In the genomic region with DNA sequence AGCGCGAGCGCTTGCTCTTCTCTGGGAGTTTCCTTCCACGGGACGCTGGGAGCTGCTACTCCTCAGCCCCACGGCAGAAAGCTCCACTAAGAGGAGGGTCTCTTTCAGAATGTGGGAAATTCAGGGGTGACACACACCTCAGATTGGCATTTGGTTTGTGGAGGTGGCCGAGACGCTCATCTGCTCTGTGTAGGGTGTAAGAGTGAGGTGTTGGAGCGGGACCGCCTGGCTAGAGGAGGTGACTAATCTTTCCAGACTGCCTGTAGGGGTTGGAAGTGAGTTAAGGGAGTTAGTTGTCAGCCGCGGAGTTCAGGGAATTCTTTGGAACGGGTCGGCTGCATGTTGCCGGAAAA, we compare ENCODE assay signal across 8 cellular contexts. TPM values are rescaled to one million over a fixed set of nuclear protein-coding genes. Genes with fewer than 3 reads are reported as not detected.
DNase-seq lines count a peak whose midpoint lies in the region; ATAC-seq and TF ChIP-seq lines count a peak whose summit lies in the region.

No MANE protein-coding gene starts in this region.

- no peaks in the 10 kb centered on the region for H3K9me3 ChIP-seq in neural progenitor cell (ENCODE audit: low read depth)
- no peaks in the 10 kb centered on the region for H3K9me3 ChIP-seq in transverse colon

- H3K4me3 ChIP-seq in ACC112 (ENCODE audit: low read depth, low read length): peak overlapping the region; percentile 97
- no peak overlapping the region for H3K4me3 ChIP-seq in KMS-11 (IDR thresholded peaks at IDR 0.05; ENCODE audit: insufficient read depth, low read depth, low read length)
- H3K4me3 ChIP-seq in fibroblast of the aortic adventitia (ENCODE audit: low read depth, low read length): peak overlapping the region; percentile 94
- H3K4me3 ChIP-seq in neural progenitor cell: peak overlapping the region; percentile 94
- peak overlapping the region; percentile 65 to 93 (median 84) for H3K4me3 ChIP-seq in transverse colon

- peak overlapping the region; percentile 24 for H3K27ac Mint-ChIP-seq in neural progenitor cell

- peaks cover 55% of the 10 kb centered on the region for H3K79me2 ChIP-seq in ACC112 (ENCODE audit: control insufficient read depth, insufficient read depth, low read length, unreplicated experiment)
- peaks cover 57% of the 10 kb centered on the region for H3K79me2 ChIP-seq in KMS-11 (ENCODE audit: insufficient read depth, low read depth)
- H3K79me2 ChIP-seq in neural progenitor cell (ENCODE audit: low read depth): peaks cover 57% of the 10 kb centered on the region

- no peak for TF ChIP-seq EP300 in transverse colon (IDR thresholded peaks at IDR 0.05; ENCODE audit: low read depth)

- H3K9ac ChIP-seq in KMS-11 (peak overlapping the region; percentile 96), neural progenitor cell (peak overlapping the region; percentile 97)

- H3K4me3 Mint-ChIP-seq in neural progenitor cell: peak overlapping the region; percentile 95

- H3K27me3 ChIP-seq in ACC112 (ENCODE audit: insufficient read depth, low read length): no peaks in the 10 kb centered on the region
- no peaks in the 10 kb centered on the region for H3K27me3 ChIP-seq in KMS-11 (ENCODE audit: insufficient read depth, low read depth)
- peaks cover 12% of the 10 kb centered on the region for H3K27me3 ChIP-seq in neural progenitor cell
- no peaks in the 10 kb centered on the region for H3K27me3 ChIP-seq in transverse colon

- H3K4me1 ChIP-seq in ACC112 (ENCODE audit: control insufficient read depth, insufficient read depth, low read length, unreplicated experiment) (peaks cover 17% of the 10 kb centered on the region), KMS-11 (ENCODE audit: low read depth, poor library complexity, severe bottlenecking) (peaks cover 70% of the 10 kb centered on the region), neural progenitor cell (peaks cover 7% of the 10 kb centered on the region), transverse colon (peaks cover 8 to 27% (median 18%) of the 10 kb centered on the region in 4 donors)

- peak; percentile 15 for TF ChIP-seq POLR2A in transverse colon (IDR thresholded peaks at IDR 0.05)

- H3K36me3 Mint-ChIP-seq in neural progenitor cell: peaks cover 17% of the 10 kb centered on the region

- peak overlapping the region; percentile 44 for H2AFZ ChIP-seq in ACC112 (ENCODE audit: low read length, unreplicated experiment)
- peak overlapping the region; percentile 40 for H2AFZ ChIP-seq in KMS-11 (ENCODE audit: low read depth)
- peak overlapping the region; percentile 92 for H2AFZ ChIP-seq in neural progenitor cell (replicated peaks)

- peaks cover 8% of the 10 kb centered on the region for H3K9me3 Mint-ChIP-seq in neural progenitor cell

- TF ChIP-seq CTCF in KMS-11 (conservative IDR thresholded peaks at IDR 0.05; ENCODE audit: low read depth, low read length) (no peak), fibroblast of the aortic adventitia (IDR thresholded peaks at IDR 0.05; ENCODE audit: insufficient read depth, low read length) (peak; percentile 7), neural progenitor cell (IDR thresholded peaks at IDR 0.05) (no peak), transverse colon (IDR thresholded peaks at IDR 0.05) (peak in 1 of 5 experiments; percentile 8)

- H3K4me2 ChIP-seq in KMS-11 (peak overlapping the region; percentile 92), neural progenitor cell (peak overlapping the region; percentile 88)

- H3K27me3 Mint-ChIP-seq in neural progenitor cell (ENCODE audit: insufficient read depth, low read depth): peaks cover 4% of the 10 kb centered on the region

- in situ Hi-C loops in transverse colon (cut with MboI; ENCODE audit: low pct_ligation_motif_present in 1 of 4, low pct_unique_long_range_greater_than_20kb in 1 of 4, low sequenced_read_pairs in 3 of 4): no loop called here

- 0 to 1% methylated on average over 5 to 15 of the region's 15 CpGs for WGBS in transverse colon (ENCODE audit: low coverage in 1 of 2), 2 donors

- DNase-seq in activated T-cell treated with anti-CD3 and anti-CD28 coated beads for 24 hours (ENCODE audit: low read depth) (peak; percentile 26), fibroblast of the aortic adventitia (ENCODE audit: low read depth) (peak; percentile 64), neural progenitor cell (ENCODE audit: low spot score) (peak; percentile 48), transverse colon (peak; percentile 51), NCI-H524 treated with DMSO at 0.1 percent for 48 hours (lab: John Stamatoyannopoulos, UW) (no peak)

- H3K4me1 Mint-ChIP-seq in neural progenitor cell: peaks cover 22% of the 10 kb centered on the region

- H4K20me1 ChIP-seq in KMS-11 (ENCODE audit: insufficient read depth): peaks cover 15% of the 10 kb centered on the region
- peaks cover 25% of the 10 kb centered on the region for H4K20me1 ChIP-seq in neural progenitor cell (ENCODE audit: low read depth)

- H3K27ac ChIP-seq in ACC112 (ENCODE audit: low read depth, low read length) (peak overlapping the region; percentile 86), KMS-11 (peak overlapping the region; percentile 87), neural progenitor cell (peak overlapping the region; percentile 72), transverse colon (peak overlapping the region; percentile 76 to 89 (median 86))

- ATAC-seq in GM18909 (IDR thresholded peaks at IDR 0.05; ENCODE audit: poor library complexity, unreplicated experiment): peak; percentile 19

- H3F3A ChIP-seq in neural progenitor cell (ENCODE audit: low read depth): no peaks in the 10 kb centered on the region

- H3K36me3 ChIP-seq in ACC112 (ENCODE audit: insufficient read depth, low read length) (peaks cover 24% of the 10 kb centered on the region), KMS-11 (ENCODE audit: insufficient read depth) (peaks cover 21% of the 10 kb centered on the region; the same call in 1 of the 2 replicates), neural progenitor cell (peaks cover 17% of the 10 kb centered on the region), transverse colon (peaks cover 0 to 13% (median 6%) of the 10 kb centered on the region in 4 donors)

- intact Hi-C loops in transverse colon (cut with DNase I; ENCODE audit: low total_unique reads): no loop called here

RNA-seq across cellular contexts. Expression of gene PSMD11, which starts 0.7 kb away (rescaled TPM):
- total RNA-seq in fibroblast of the aortic adventitia (ENCODE audit: low replicate concordance) (74.2 and 78.2 TPM in 2 replicates), neural progenitor cell (ENCODE audit: low replicate concordance) (74.5 and 101 TPM in 2 replicates), transverse colon (100 to 1,000 TPM in 1 of 4 donors, 10 to 100 TPM in 3; 20.9 to 238 (median 62.3) TPM)

RNA-seq across cellular contexts. Expression of gene CDK5R1, which starts 41.7 kb away (rescaled TPM):
- total RNA-seq in fibroblast of the aortic adventitia (ENCODE audit: low replicate concordance) (0.49 and 1.4 TPM in 2 replicates), neural progenitor cell (ENCODE audit: low replicate concordance) (6.9 and 8.8 TPM in 2 replicates), transverse colon (10 to 100 TPM in 1 of 4 donors, 1 to 10 TPM in 3; 1.3 to 41.2 (median 2.4) TPM)

Comparison
In these comparisons a context has a peak if more than half of its experiments do, and no peak if none do; other contexts are left out.
1. H2AFZ ChIP-seq: peak in every context shown above with its lines; median percentile 92 in neural progenitor cell; 44 in ACC112; 40 in KMS-11.